Comparison of ENCODE assay signal across 5 cellular contexts in the genomic region with DNA sequence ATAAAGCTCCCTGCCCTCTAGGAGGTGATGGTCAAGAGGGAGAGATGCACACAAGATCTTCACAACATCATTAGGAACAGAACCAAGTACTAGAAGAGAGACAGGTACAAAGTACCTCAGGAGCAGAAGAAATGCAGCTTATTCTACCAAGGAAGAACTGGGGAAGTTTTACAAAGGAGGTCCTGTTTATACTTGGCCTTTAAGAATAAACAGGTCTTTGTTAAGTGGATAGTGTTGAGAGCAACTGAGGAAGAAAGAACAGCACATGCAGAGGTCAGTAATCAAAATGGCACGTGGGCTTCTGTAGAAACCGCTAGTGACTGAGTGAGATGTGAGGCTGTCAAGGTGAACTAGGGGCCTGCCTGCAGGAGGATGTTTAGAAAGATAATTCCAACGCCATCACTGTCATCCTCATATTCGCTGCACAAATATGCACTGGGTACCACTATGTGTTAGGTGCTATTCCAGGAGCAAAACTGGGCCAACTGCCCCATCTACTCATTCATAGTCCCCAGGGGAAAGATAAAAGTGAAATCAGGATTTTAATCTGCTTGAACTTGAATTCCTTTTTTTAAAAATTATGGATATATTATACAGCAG.
"Had no signal": no experiment of that assay in that cellular context is flagged by ENCODE, and none has a peak within 500 bp of the region (broad histone marks: within the 10 kb centered on the region; RNA-seq: fewer than 3 reads in every experiment).

No MANE protein-coding gene starts in this region.

- DNase-seq: H9, HCEC 1CT, IMR-90 had no signal

- H3K4me3 ChIP-seq: GM23338, K562 had no signal

- H2AFZ ChIP-seq: GM23338 had no signal

- H3K4me2 ChIP-seq: GM23338 had no signal
